In the genomic region with DNA sequence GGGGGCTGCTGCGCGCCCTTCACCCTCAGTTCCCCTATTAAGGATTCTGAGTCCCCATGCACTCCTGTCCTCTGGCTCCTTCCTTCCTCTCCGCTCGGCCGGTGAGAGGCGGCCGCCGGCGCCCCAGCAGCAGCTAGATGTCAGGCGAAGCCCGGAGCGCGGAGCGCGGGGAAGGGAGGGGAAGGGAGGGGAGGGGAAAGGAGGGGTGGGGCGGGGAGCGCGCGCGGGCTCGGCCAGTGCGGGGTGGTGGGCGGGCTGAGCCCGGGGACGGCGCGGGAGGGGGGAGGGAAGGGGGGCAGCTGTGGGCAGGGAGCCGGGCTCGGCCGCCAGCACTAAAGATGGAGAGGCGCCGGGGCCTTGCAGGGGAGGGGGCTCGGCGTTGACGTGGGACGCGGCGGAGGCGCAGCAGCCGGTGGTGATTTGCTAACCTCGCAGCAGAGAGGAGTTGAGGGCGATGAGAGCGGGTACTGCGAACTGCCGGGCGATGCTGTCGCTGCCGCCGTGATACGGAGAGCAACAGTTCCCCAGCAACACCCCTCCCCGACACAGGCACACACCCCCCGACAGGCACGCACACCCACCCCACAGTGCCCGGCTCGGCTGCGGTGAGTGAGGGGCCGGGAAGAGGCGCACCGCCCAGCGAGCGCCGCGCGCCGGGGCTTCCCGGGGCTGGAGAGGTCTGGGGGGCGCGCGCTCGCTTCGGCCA, we compare ENCODE assay signal across 9 cellular contexts. TPM values are rescaled to one million over a fixed set of nuclear protein-coding genes. Genes with fewer than 3 reads are reported as not detected.
DNase-seq lines count a peak whose midpoint lies in the region; ATAC-seq, FAIRE-seq and TF ChIP-seq lines count a peak whose summit lies in the region.
"Had no signal": no experiment of that assay in that cellular context is flagged by ENCODE, and none has a peak within 500 bp of the region (broad histone marks: within the 10 kb centered on the region; RNA-seq: fewer than 3 reads in every experiment).

A gene with protein sequence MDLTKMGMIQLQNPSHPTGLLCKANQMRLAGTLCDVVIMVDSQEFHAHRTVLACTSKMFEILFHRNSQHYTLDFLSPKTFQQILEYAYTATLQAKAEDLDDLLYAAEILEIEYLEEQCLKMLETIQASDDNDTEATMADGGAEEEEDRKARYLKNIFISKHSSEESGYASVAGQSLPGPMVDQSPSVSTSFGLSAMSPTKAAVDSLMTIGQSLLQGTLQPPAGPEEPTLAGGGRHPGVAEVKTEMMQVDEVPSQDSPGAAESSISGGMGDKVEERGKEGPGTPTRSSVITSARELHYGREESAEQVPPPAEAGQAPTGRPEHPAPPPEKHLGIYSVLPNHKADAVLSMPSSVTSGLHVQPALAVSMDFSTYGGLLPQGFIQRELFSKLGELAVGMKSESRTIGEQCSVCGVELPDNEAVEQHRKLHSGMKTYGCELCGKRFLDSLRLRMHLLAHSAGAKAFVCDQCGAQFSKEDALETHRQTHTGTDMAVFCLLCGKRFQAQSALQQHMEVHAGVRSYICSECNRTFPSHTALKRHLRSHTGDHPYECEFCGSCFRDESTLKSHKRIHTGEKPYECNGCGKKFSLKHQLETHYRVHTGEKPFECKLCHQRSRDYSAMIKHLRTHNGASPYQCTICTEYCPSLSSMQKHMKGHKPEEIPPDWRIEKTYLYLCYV (plus strand): TSS at position 434 of the 706 bp plus-strand sequence. CDS start 3,590 bp downstream, outside the sequence.

- no peak within 1 kb of the TSS for H4K12ac ChIP-seq in trophoblast cell (ENCODE audit: low read depth, low read length)

- H3K27me3 ChIP-seq in trophoblast cell (ENCODE audit: insufficient read depth, low read length), result peaks cover 61% of the 10 kb centered on the region

- H3K18ac ChIP-seq in trophoblast cell (ENCODE audit: low read length), result no peak within 1 kb of the TSS

- H3K36me3 ChIP-seq in trophoblast cell (ENCODE audit: control insufficient read depth in 1 of 2, insufficient read depth in 2 of 2, low read length in 2 of 2), result no peaks in the 10 kb centered on the region

- H3K27ac ChIP-seq in angular gyrus (ENCODE audit: low read depth, low read length), result peak within 1 kb of the TSS; percentile 95
- H3K27ac ChIP-seq in trophoblast cell (ENCODE audit: low read depth, low read length), result no peak within 1 kb of the TSS

- H3K23ac ChIP-seq in trophoblast cell (ENCODE audit: low read length), result no peak within 1 kb of the TSS

- intact Hi-C loops in left ventricle myocardium superior (cut with micrococcal nuclease), result no loop called here

- no peak within 1 kb of the TSS for H2BK120ac ChIP-seq in trophoblast cell (ENCODE audit: insufficient read depth, low read length, poor library complexity)

- no peak within 1 kb of the TSS for H2AFZ ChIP-seq in trophoblast cell (ENCODE audit: insufficient read depth, low read length, poor library complexity)

- H3K4me2 ChIP-seq in trophoblast cell (ENCODE audit: low read length), result peak within 1 kb of the TSS; percentile 88

- peaks cover 3% of the 10 kb centered on the region for H3K79me1 ChIP-seq in trophoblast cell (ENCODE audit: low read length)

- H2BK12ac ChIP-seq in trophoblast cell (ENCODE audit: low read length), result no peak within 1 kb of the TSS

- H3K4me3 ChIP-seq in trophoblast cell (ENCODE audit: low read depth, low read length), result peak within 1 kb of the TSS; percentile 65

- H3K4me1 ChIP-seq in trophoblast cell (ENCODE audit: control insufficient read depth in 1 of 2, insufficient read depth in 2 of 2, low read length in 2 of 2), result peaks cover 16 to 20% of the 10 kb centered on the region in 2 experiments

- H3K9ac ChIP-seq in trophoblast cell (ENCODE audit: low read length), result no peak within 1 kb of the TSS

- no peak within 1 kb of the TSS for H4K91ac ChIP-seq in trophoblast cell (ENCODE audit: low read depth, low read length)

- no peak for TF ChIP-seq POLR2A in H54 (IDR thresholded peaks at IDR 0.05; ENCODE audit: low read depth, low read length)

- peak; percentile 52 for DNase-seq in DMS 273 (lab: John Stamatoyannopoulos, UW; ENCODE audit: unreplicated experiment)
- DNase-seq in DMS 273 treated with DMSO at 0.1 percent for 48 hours (lab: John Stamatoyannopoulos, UW), result no peak
- peak; percentile 19 for DNase-seq in T follicular helper cell (ENCODE audit: low read depth)
- DNase-seq in left ventricle myocardium superior, result peak; percentile 94
- no peak for DNase-seq in trophoblast cell
- DNase-seq in H54 (ENCODE audit: insufficient read length, low spot score), result no peak

- H3K79me2 ChIP-seq in trophoblast cell (ENCODE audit: control insufficient read depth, insufficient read depth, low read length, poor library complexity), result no peaks in the 10 kb centered on the region

- H3K14ac ChIP-seq in trophoblast cell (ENCODE audit: low read length), result no peak within 1 kb of the TSS

- no peak within 1 kb of the TSS for H4K8ac ChIP-seq in trophoblast cell (ENCODE audit: low read depth, low read length)

- no peak within 1 kb of the TSS for H3K4ac ChIP-seq in trophoblast cell (ENCODE audit: low read depth, low read length)

- H3K9me3 ChIP-seq in trophoblast cell (ENCODE audit: insufficient read depth, low read depth, low read length), result peaks cover 11% of the 10 kb centered on the region

- WGBS in trophoblast cell (ENCODE audit: extremely low coverage, insufficient coverage, insufficient read length), result no CpG with 5 or more reads among the region's 71 CpGs

- peak; percentile 73 for ATAC-seq in left ventricle myocardium superior
- ATAC-seq in GM21723 (IDR thresholded peaks at IDR 0.05; ENCODE audit: unreplicated experiment), result no peak

- H2AK5ac ChIP-seq in trophoblast cell (ENCODE audit: low read length), result no peak within 1 kb of the TSS

- FAIRE-seq in H54 (lab: Jason Lieb, UNC), result no peak
- FAIRE-seq: A204.1 had no signal

- H2BK5ac ChIP-seq in trophoblast cell (ENCODE audit: low read depth, low read length, poor library complexity), result no peak within 1 kb of the TSS

RNA-seq across cellular contexts. Expression of the gene that starts here (rescaled TPM):
- 67.3 TPM for total RNA-seq in left ventricle myocardium superior
- polyA plus RNA-seq in trophoblast cell (2013), result 0.06 and 0.07 TPM in 2 replicates

Comparison
In these comparisons a context has a peak if more than half of its experiments do, and no peak if none do; other contexts are left out.
1. DNase-seq: peak in DMS 273 (single experiment), T follicular helper cell (single experiment) and left ventricle myocardium superior (single experiment); none in DMS 273 treated with DMSO at 0.1 percent for 48 hours (single experiment), trophoblast cell (0 of 2) and H54 (single experiment).